In genomic region chr14:75875958-75876357, GRCh38 we compare ENCODE assay signal across 10 cellular contexts.
DNase-seq lines count a peak whose midpoint lies in the region; ATAC-seq, FAIRE-seq and TF ChIP-seq lines count a peak whose summit lies in the region.
"Had no signal": no experiment of that assay in that cellular context is flagged by ENCODE, and none has a peak within 500 bp of the region (broad histone marks: within the 10 kb centered on the region; RNA-seq: fewer than 3 reads in every experiment).

No MANE protein-coding gene starts in this region.

- no peak for TF ChIP-seq POLR2A in uterus (IDR thresholded peaks at IDR 0.05)

- H3K9me3 ChIP-seq in osteoblast (ENCODE audit: low read depth, low read length) (no peaks in the 10 kb centered on the region), uterus (no peaks in the 10 kb centered on the region)

- TF ChIP-seq CTCF in osteoblast (IDR thresholded peaks at IDR 0.05; ENCODE audit: extremely low read depth, low read depth, low read length): no peak
- TF ChIP-seq CTCF in uterus (IDR thresholded peaks at IDR 0.05): no peak

- H4K20me1 ChIP-seq in osteoblast (ENCODE audit: insufficient read depth, low read length): no peaks in the 10 kb centered on the region

- intact Hi-C loops in uterus (cut with DNase I; ENCODE audit: low total_unique reads): no loop called here

- no peak overlapping the region for H3K4me2 ChIP-seq in osteoblast (ENCODE audit: insufficient read depth, low read length)

- no peaks in the 10 kb centered on the region for H3K27me3 ChIP-seq in osteoblast (ENCODE audit: insufficient read depth, low read length)
- H3K27me3 ChIP-seq in uterus: no peaks in the 10 kb centered on the region

- H3K4me3 ChIP-seq in osteoblast (ENCODE audit: insufficient read depth, low read length) (no peak overlapping the region), uterus (no peak overlapping the region)

- H3K27ac ChIP-seq in osteoblast (ENCODE audit: low read depth, low read length): peak overlapping the region; percentile 89
- peak overlapping the region in 1 of 2 donors; percentile 35 for H3K27ac ChIP-seq in uterus

- H3K79me2 ChIP-seq in osteoblast (ENCODE audit: insufficient read depth, low read length): no peaks in the 10 kb centered on the region

- ATAC-seq in GM19043 (IDR thresholded peaks at IDR 0.05; ENCODE audit: low read depth, unreplicated experiment) (peak; percentile 97), HG02610 (IDR thresholded peaks at IDR 0.05; ENCODE audit: unreplicated experiment) (peak; percentile 94)

- H2AFZ ChIP-seq in osteoblast (ENCODE audit: low read length): no peak overlapping the region

- DNase-seq in HTR-8/SVneo (ENCODE audit: insufficient read length, low spot score) (no peak), osteoblast (ENCODE audit: insufficient read length, low spot score, missing footprints) (no peak), superior temporal gyrus (ENCODE audit: extremely low spot score) (no peak), NCI-H748 treated with DMSO at 0.1 percent for 48 hours (lab: John Stamatoyannopoulos, UW) (no peak), uterus (no peak), EL (no peak)
- DNase-seq: activated CD8-positive, alpha-beta memory T cell treated with anti-CD3 and anti-CD28 coated beads for 24 hours; cortex of kidney had no signal

- H3K4me1 ChIP-seq in osteoblast (ENCODE audit: insufficient read depth, low read length): peaks cover 40% of the 10 kb centered on the region
- H3K4me1 ChIP-seq in uterus: no peaks in the 10 kb centered on the region

- no peaks in the 10 kb centered on the region for H3K36me3 ChIP-seq in osteoblast (ENCODE audit: insufficient read depth, low read length)
- no peaks in the 10 kb centered on the region for H3K36me3 ChIP-seq in uterus

- peak; percentile 92 for FAIRE-seq in HTR-8/SVneo (lab: Jason Lieb, UNC)
